Comparison of ENCODE assay signal across 1 cellular context in genomic region chr9:114174876-114175771, GRCh38.
TF ChIP-seq lines count a peak whose summit lies in the region.

No MANE protein-coding gene starts in this region.

TF ChIP-seq in HepG2, 621 proteins besides CTCF, POLR2A, EP300 and RAD21 (continued from another document and continues in another):
- TF ChIP-seq ZNF691 (CRISPR knock-in tag; IDR thresholded peaks at IDR 0.05; ENCODE audit: borderline replicate concordance, low read depth) (peak; percentile 36; the same call in 1 of the 2 replicates), ZNF572 (CRISPR knock-in tag; IDR thresholded peaks at IDR 0.05) (no peak), SMC3 (IDR thresholded peaks at IDR 0.05; ENCODE audit: low read length) (peak; percentile 21; the same call in 1 of the 2 replicates), ZNF605 (CRISPR knock-in tag; IDR thresholded peaks at IDR 0.05) (peak; percentile 72), ELK4 (CRISPR knock-in tag; IDR thresholded peaks at IDR 0.05; ENCODE audit: borderline replicate concordance) (no peak), THAP8 (CRISPR knock-in tag; IDR thresholded peaks at IDR 0.05; ENCODE audit: borderline replicate concordance) (no peak), CENPT (CRISPR knock-in tag; IDR thresholded peaks at IDR 0.05; ENCODE audit: low read depth) (no peak), ZNF281 (CRISPR knock-in tag; IDR thresholded peaks at IDR 0.05; ENCODE audit: borderline replicate concordance) (peak; percentile 81; the same call in 1 of the 2 replicates), BRD4 (CRISPR knock-in tag; IDR thresholded peaks at IDR 0.05) (no peak; the same call in 1 of the 2 replicates), CREB1 (IDR thresholded peaks at IDR 0.05) (no peak), CREB1 (CRISPR knock-in tag; IDR thresholded peaks at IDR 0.05) (no peak), TCF12 (IDR thresholded peaks at IDR 0.05) (no peak), TCF12 (CRISPR knock-in tag; IDR thresholded peaks at IDR 0.05) (peak; percentile 95), ZNF160 (CRISPR knock-in tag; IDR thresholded peaks at IDR 0.05) (peak; percentile 80), HNF4G (IDR thresholded peaks at IDR 0.05; ENCODE audit: borderline replicate concordance, low read depth, low read length) (peak; percentile 93), HNF4G (CRISPR knock-in tag; IDR thresholded peaks at IDR 0.05; ENCODE audit: borderline replicate concordance, low read depth) (peak; percentile 84; the same call in 1 of the 2 replicates), SKI (IDR thresholded peaks at IDR 0.05; ENCODE audit: partially characterized antibody) (peak; percentile 62), ZBTB25 (CRISPR knock-in tag; IDR thresholded peaks at IDR 0.05) (peak; percentile 25; the same call in 1 of the 2 replicates), SSRP1 (CRISPR knock-in tag; IDR thresholded peaks at IDR 0.05) (no peak), ZBTB49 (CRISPR knock-in tag; IDR thresholded peaks at IDR 0.05; ENCODE audit: borderline replicate concordance) (no peak), NCOA5 (CRISPR knock-in tag; IDR thresholded peaks at IDR 0.05) (no peak), KAT2B (IDR thresholded peaks at IDR 0.05; ENCODE audit: borderline replicate concordance, low read depth, low read length) (no peak), TEAD3 (CRISPR knock-in tag; optimal IDR thresholded peaks at IDR 0.05; ENCODE audit: borderline replicate concordance) (peak; percentile 55), CEBPG (CRISPR knock-in tag; IDR thresholded peaks at IDR 0.05) (no peak), ZNF230 (CRISPR knock-in tag; IDR thresholded peaks at IDR 0.05) (no peak), TRIM24 (CRISPR knock-in tag; IDR thresholded peaks at IDR 0.05) (no peak), CERS6 (CRISPR knock-in tag; IDR thresholded peaks at IDR 0.05) (no peak), ZNF772 (CRISPR knock-in tag; IDR thresholded peaks at IDR 0.05) (peak; percentile 33), THAP11 (CRISPR knock-in tag; IDR thresholded peaks at IDR 0.05) (no peak), SRY (CRISPR knock-in tag; IDR thresholded peaks at IDR 0.05) (no peak), YEATS4 (CRISPR knock-in tag; IDR thresholded peaks at IDR 0.05; ENCODE audit: borderline replicate concordance) (peak; percentile 49; the same call in 1 of the 2 replicates), SMARCE1 (IDR thresholded peaks at IDR 0.05; ENCODE audit: borderline replicate concordance) (no peak), BRCA1 (CRISPR knock-in tag; IDR thresholded peaks at IDR 0.05) (peak; percentile 20; the same call in 1 of the 2 replicates), MXI1 (IDR thresholded peaks at IDR 0.05; ENCODE audit: borderline replicate concordance, low read depth, low read length) (peak; percentile 19; the same call in 1 of the 3 replicates), DNMT1 (CRISPR knock-in tag; IDR thresholded peaks at IDR 0.05) (0 out of 2 replicates have a peak, but pooled peaks have one; percentile 66), ZNF639 (CRISPR knock-in tag; conservative IDR thresholded peaks at IDR 0.05) (0 out of 2 replicates have a peak, but pooled peaks have one; percentile 18), ZNF619 (CRISPR knock-in tag; IDR thresholded peaks at IDR 0.05) (peak; percentile 14; the same call in 1 of the 2 replicates), DRAP1 (CRISPR knock-in tag; IDR thresholded peaks at IDR 0.05) (peak; percentile 75), SOX6 (IDR thresholded peaks at IDR 0.05) (no peak), SOX6 (CRISPR knock-in tag; IDR thresholded peaks at IDR 0.05) (peak; percentile 80), ZNF891 (CRISPR knock-in tag; IDR thresholded peaks at IDR 0.05) (peak; percentile 52; the same call in 1 of the 2 replicates), ZNF251 (CRISPR knock-in tag; IDR thresholded peaks at IDR 0.05) (no peak), ZNF3 (CRISPR knock-in tag; IDR thresholded peaks at IDR 0.05) (peak; percentile 6; the same call in 1 of the 2 replicates), ISX (CRISPR knock-in tag; conservative IDR thresholded peaks at IDR 0.05) (no peak), IRF2 (CRISPR knock-in tag; IDR thresholded peaks at IDR 0.05) (peak; percentile 66), MYC (CRISPR knock-in tag; IDR thresholded peaks at IDR 0.05; ENCODE audit: borderline replicate concordance) (peak; percentile 74), POLR2G (IDR thresholded peaks at IDR 0.05; ENCODE audit: low read depth, low read length) (peak; percentile 89), ZBTB33 (CRISPR knock-in tag; IDR thresholded peaks at IDR 0.05) (no peak; the same call in 1 of the 2 replicates), MBNL3 (CRISPR knock-in tag; conservative IDR thresholded peaks at IDR 0.05) (no peak), KDM5B (CRISPR knock-in tag; IDR thresholded peaks at IDR 0.05; ENCODE audit: borderline replicate concordance) (peak; percentile 89), TERF1 (CRISPR knock-in tag; IDR thresholded peaks at IDR 0.05) (no peak), RCOR2 (CRISPR knock-in tag; IDR thresholded peaks at IDR 0.05) (0 out of 2 replicates have a peak, but pooled peaks have one; percentile 12), NONO (IDR thresholded peaks at IDR 0.05) (no peak), NONO (CRISPR knock-in tag; conservative IDR thresholded peaks at IDR 0.05) (peak; percentile 23; the same call in 1 of the 2 replicates), ZNF841 (CRISPR knock-in tag; IDR thresholded peaks at IDR 0.05; ENCODE audit: borderline replicate concordance) (no peak), ZFY (CRISPR knock-in tag; IDR thresholded peaks at IDR 0.05) (peak; percentile 86), MAFF (IDR thresholded peaks at IDR 0.05; ENCODE audit: low read depth, low read length) (no peak), ZBTB20 (CRISPR knock-in tag; IDR thresholded peaks at IDR 0.05; ENCODE audit: borderline replicate concordance, low read depth) (peak; percentile 49; the same call in 1 of the 2 replicates)
